In genomic region chr6:11027565-11028110, GRCh38 we compare ENCODE assay signal across 36 cellular contexts. TPM values are rescaled to one million over a fixed set of nuclear protein-coding genes. Genes with fewer than 3 reads are reported as not detected.
"Had no signal": no experiment of that assay in that cellular context is flagged by ENCODE, and none has a peak within 500 bp of the region (broad histone marks: within the 10 kb centered on the region; RNA-seq: fewer than 3 reads in every experiment).

No MANE protein-coding gene starts in this region.

- H3K9me3 ChIP-seq: MG63 had no signal

- H3K27me3 ChIP-seq: MG63 had no signal

- DNase-seq: Karpas-422, Kasumi-1, MG63, MM.1S, MV-4-11, NCI-H1048, NCI-H1092, NCI-H1092 treated with DMSO at 0.1 percent for 48 hours, NCI-H1105, NCI-H1105 treated with DMSO at 0.1 percent for 48 hours, NCI-H1417, NCI-H1417 treated with DMSO at 0.1 percent for 48 hours, NCI-H1436, NCI-H1436 treated with DMSO at 0.1 percent for 48 hours, NCI-H146, NCI-H1694, NCI-H1694 treated with DMSO at 0.1 percent for 48 hours, NCI-H187, NCI-H187 treated with DMSO at 0.1 percent for 48 hours, NCI-H1930, NCI-H2029, NCI-H2029 treated with DMSO at 0.1 percent for 48 hours, NCI-H2081, NCI-H2081 treated with DMSO at 0.1 percent for 48 hours, NCI-H2107, NCI-H2171, NCI-H2171 treated with DMSO at 0.1 percent for 48 hours, NCI-H2227 treated with DMSO at 0.1 percent for 48 hours, NCI-H226, NCI-H345, NCI-H446, NCI-H446 treated with DMSO at 0.1 percent for 48 hours, NCI-H510A, NCI-H510A treated with DMSO at 0.1 percent for 48 hours, NCI-H524 had no signal

- H3K4me3 ChIP-seq: MG63 had no signal

RNA-seq across cellular contexts. Expression of gene ELOVL2, which starts 16.5 kb away (rescaled TPM):
- total RNA-seq: MCF 10A had no signal
